In genomic region chr6:39934060-39934757, GRCh38 we compare ENCODE assay signal across 1 cellular context.
TF ChIP-seq lines count a peak whose summit lies in the region.

TSS of gene MOCS1 (minus strand) at chr6:39934462. CDS start at chr6:39934417, 45 bp downstream.

TF ChIP-seq in A549, 52 proteins besides CTCF, POLR2A, EP300 and RAD21 (continued from another document):
- no peak for TF ChIP-seq MAX (IDR thresholded peaks at IDR 0.05)
